ENCODE assay signal across 15 cellular contexts in genomic region chr7:65453631-65454030, GRCh38.
A peak's percentile ranks its signal among the peaks of the same experiment; 100 is the strongest.
DNase-seq lines count a peak whose midpoint lies in the region; ATAC-seq, FAIRE-seq and TF ChIP-seq lines count a peak whose summit lies in the region.
"Had no signal": no experiment of that assay in that cellular context is flagged by ENCODE, and none has a peak within 500 bp of the region (broad histone marks: within the 10 kb centered on the region; RNA-seq: fewer than 3 reads in every experiment).

No MANE protein-coding gene starts in this region.

- H3K27ac ChIP-seq in left ventricle myocardium inferior (replicated peaks), result peak overlapping the region; percentile 65
- H3K27ac ChIP-seq: BLaER1 treated with 17β-estradiol and CSF1 and Interleukin-3, amounts not matched to agents 10 nM and 100 nM had no signal

- no peaks in the 10 kb centered on the region for H3K36me3 ChIP-seq in left ventricle myocardium inferior
- H3K36me3 ChIP-seq: BLaER1 treated with 17β-estradiol and CSF1 and Interleukin-3, amounts not matched to agents 10 nM and 100 nM; HAP-1 had no signal

- ATAC-seq in Right ventricle myocardium inferior (no peak), HG02642 (IDR thresholded peaks at IDR 0.05; ENCODE audit: poor library complexity, unreplicated experiment) (no peak)

- DNase-seq in left ventricle myocardium inferior (no peak), Right ventricle myocardium inferior (ENCODE audit: missing footprints) (no peak), dermis blood vessel endothelial cell (peak; percentile 41), lung microvascular endothelial cell (ENCODE audit: low read depth in 2 of 2) (peak; percentile 38 to 46), nucleus accumbens (lab: John Stamatoyannopoulos, UW) (no peak), GM19239 (ENCODE audit: insufficient read length, low spot score) (no peak)
- DNase-seq: ACHN; Calu3; CD4-positive, CD25-positive, alpha-beta regulatory T cell; DMS 273 treated with DMSO at 0.1 percent for 48 hours had no signal

- no peak for TF ChIP-seq CTCF in left ventricle myocardium inferior (IDR thresholded peaks at IDR 0.05; ENCODE audit: borderline replicate concordance)

- no peak overlapping the region for H3K4me3 ChIP-seq in left ventricle myocardium inferior
- H3K4me3 ChIP-seq: BLaER1 treated with 17β-estradiol and CSF1 and Interleukin-3, amounts not matched to agents 10 nM and 100 nM; HAP-1 had no signal

- FAIRE-seq in GM19239 (lab: Jason Lieb, UNC), result no peak
- FAIRE-seq: GM18507, H1 had no signal

- H3K9me3 ChIP-seq in left ventricle myocardium inferior (replicated peaks), result no peaks in the 10 kb centered on the region
- H3K9me3 ChIP-seq: BLaER1 treated with 17β-estradiol and CSF1 and Interleukin-3, amounts not matched to agents 10 nM and 100 nM; HAP-1 had no signal

- intact Hi-C loops in left ventricle myocardium inferior (cut with micrococcal nuclease) (no loop called here), Right ventricle myocardium inferior (cut with DNase I) (no loop called here)

- H3K27me3 ChIP-seq in left ventricle myocardium inferior (ENCODE audit: low read depth), result no peaks in the 10 kb centered on the region
- H3K27me3 ChIP-seq: BLaER1 treated with 17β-estradiol and CSF1 and Interleukin-3, amounts not matched to agents 10 nM and 100 nM had no signal

- H3K4me1 ChIP-seq in left ventricle myocardium inferior, result peaks cover 33% of the 10 kb centered on the region
- H3K4me1 ChIP-seq: HAP-1 had no signal

Comparison
In these comparisons a context has a peak if more than half of its experiments do, and no peak if none do; other contexts are left out.
1. DNase-seq: peak in dermis blood vessel endothelial cell (single experiment) and lung microvascular endothelial cell (2 of 2); none in left ventricle myocardium inferior (single experiment), Right ventricle myocardium inferior (single experiment), nucleus accumbens (0 of 56) and GM19239 (single experiment).